In the genomic region with DNA sequence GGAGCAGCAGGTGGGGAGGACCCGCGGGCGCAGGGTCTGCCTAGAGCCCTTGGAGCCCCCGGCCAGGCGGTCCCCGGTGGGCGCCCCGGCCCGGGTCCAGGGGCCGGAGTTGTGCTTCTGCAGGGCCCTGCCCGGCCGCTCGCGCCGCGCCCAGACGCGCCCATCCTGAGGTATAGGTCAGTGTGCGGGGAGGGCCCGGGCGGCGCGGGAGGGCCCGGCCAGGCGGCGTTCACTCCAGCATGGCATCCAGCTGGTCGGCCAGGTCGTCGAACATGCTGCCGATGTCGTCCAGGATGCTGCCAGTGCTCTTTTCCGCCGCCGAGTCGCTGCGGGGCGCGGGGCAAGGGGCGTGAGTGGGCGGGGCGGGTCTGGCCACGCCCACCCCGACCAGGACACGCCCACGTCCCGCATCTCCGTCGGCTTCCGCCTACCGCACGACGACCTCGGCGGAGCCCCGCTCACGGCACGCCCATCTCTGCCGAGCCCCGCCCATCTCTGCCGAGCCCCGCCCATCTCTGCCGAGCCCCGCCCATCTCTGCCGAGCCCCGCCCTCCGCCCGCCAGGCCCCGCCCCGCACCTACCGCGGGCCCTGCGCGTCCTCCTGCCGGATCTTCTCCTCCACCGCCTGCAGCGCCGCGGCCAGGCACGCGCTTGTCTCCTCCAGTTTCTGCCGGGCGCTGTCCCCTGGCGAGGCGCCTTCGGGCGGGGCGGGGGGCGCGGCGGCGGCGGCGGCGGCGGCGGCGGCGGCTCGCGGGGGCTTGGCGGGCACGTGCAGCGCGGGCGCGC, we compare ENCODE assay signal across 10 cellular contexts. TPM values are rescaled to one million over a fixed set of nuclear protein-coding genes. Genes with fewer than 3 reads are reported as not detected.
DNase-seq lines count a peak whose midpoint lies in the region; ATAC-seq, FAIRE-seq and TF ChIP-seq lines count a peak whose summit lies in the region.
"Had no signal": no experiment of that assay in that cellular context is flagged by ENCODE, and none has a peak within 500 bp of the region (broad histone marks: within the 10 kb centered on the region; RNA-seq: fewer than 3 reads in every experiment).

No MANE protein-coding gene starts in this region.

- no peak overlapping the region for H3K9ac ChIP-seq in kidney (ENCODE audit: low read length in 2 of 2)

- TF ChIP-seq CTCF in fibroblast of pulmonary artery (IDR thresholded peaks at IDR 0.05; ENCODE audit: low read length, missing control alignments): no peak
- no peak for TF ChIP-seq CTCF in kidney (IDR thresholded peaks at IDR 0.05; ENCODE audit: borderline replicate concordance, extremely low read depth, insufficient read depth)

- no peak for FAIRE-seq in kidney (lab: Jason Lieb, UNC)

- H3K4me1 ChIP-seq in kidney (ENCODE audit: control insufficient read depth in 1 of 2, insufficient read depth in 1 of 2, low read depth in 1 of 2, low read length in 2 of 2): no peaks in the 10 kb centered on the region

- no peak overlapping the region for H3K4me3 ChIP-seq in fibroblast of pulmonary artery (replicated peaks; ENCODE audit: low read depth, low read length)
- no peak overlapping the region for H3K4me3 ChIP-seq in kidney (ENCODE audit: low read length in 2 of 2)

- H3K36me3 ChIP-seq in kidney (ENCODE audit: control insufficient read depth in 1 of 2, insufficient read depth in 2 of 2, low read length in 2 of 2): peaks cover 12 to 14% of the 10 kb centered on the region in 2 donors

- no peaks in the 10 kb centered on the region for H3K9me3 ChIP-seq in kidney (ENCODE audit: control insufficient read depth in 1 of 2, low read length in 2 of 2)

- DNase-seq in DMS53 (lab: John Stamatoyannopoulos, UW): peak; percentile 14
- no peak for DNase-seq in DMS53 treated with DMSO at 0.1 percent for 48 hours (lab: John Stamatoyannopoulos, UW; ENCODE audit: unreplicated experiment)
- peak in 2 of 3 experiments; percentile 25 to 29 for DNase-seq in activated CD8-positive, alpha-beta memory T cell treated with anti-CD3 and anti-CD28 coated beads for 48 hours (ENCODE audit: low read depth in 2 of 3, low spot score in 2 of 3)
- peak; percentile 32 for DNase-seq in fibroblast of pulmonary artery (ENCODE audit: low read depth)
- DNase-seq in stimulated activated CD8-positive, alpha-beta memory T cell treated with anti-CD3 and anti-CD28 coated beads, Interleukin-15, amount 100 ng/mL, for 24 hours (ENCODE audit: low read depth): peak; percentile 31
- no peak for DNase-seq in kidney
- no peak for DNase-seq in NCI-H774 (lab: John Stamatoyannopoulos, UW)
- DNase-seq: NK-92 treated with Interleukin-12 subunit alpha and Interleukin-12 subunit beta, amount 100 ng/mL, for 24 hours had no signal

- no peak for ATAC-seq in HG02588 (IDR thresholded peaks at IDR 0.05; ENCODE audit: unreplicated experiment)

- intact Hi-C loops in kidney (cut with DNase I): no loop called here

- no peak overlapping the region for H3K27ac ChIP-seq in kidney (ENCODE audit: low read depth in 2 of 2, low read length in 2 of 2)

RNA-seq across cellular contexts. Expression of gene CASKIN1, which starts 17.9 kb away (rescaled TPM):
- total RNA-seq in kidney: 0.66 TPM
- 0.30 TPM for polyA plus RNA-seq in kidney (ENCODE audit: insufficient read depth, low read depth, low replicate concordance)

RNA-seq across cellular contexts. Expression of gene TRAF7, which starts 22.9 kb away (rescaled TPM):
- total RNA-seq in kidney: 66.8 TPM
- 26.1 TPM for polyA plus RNA-seq in kidney (ENCODE audit: insufficient read depth, low read depth, low replicate concordance)

RNA-seq across cellular contexts. Expression of gene MLST8, which starts 26.7 kb away (rescaled TPM):
- total RNA-seq in kidney: 34.0 TPM
- polyA plus RNA-seq in kidney (ENCODE audit: insufficient read depth, low read depth, low replicate concordance): 63.3 TPM

RNA-seq across cellular contexts. Expression of gene RAB26, which starts 30.1 kb away (rescaled TPM):
- total RNA-seq in kidney: 1.5 TPM
- polyA plus RNA-seq in kidney (ENCODE audit: insufficient read depth, low read depth, low replicate concordance): 3.0 TPM
- total RNA-seq: A172 had no signal

RNA-seq across cellular contexts. Expression of gene BRICD5, which starts 32.1 kb away (rescaled TPM):
- 7.2 TPM for total RNA-seq in kidney
- polyA plus RNA-seq in kidney (ENCODE audit: insufficient read depth, low read depth, low replicate concordance): 8.2 TPM

Comparison
In these comparisons a context has a peak if more than half of its experiments do, and no peak if none do; other contexts are left out.
1. DNase-seq: peak in DMS53 (single experiment), activated CD8-positive, alpha-beta memory T cell treated with anti-CD3 and anti-CD28 coated beads for 48 hours (2 of 3), fibroblast of pulmonary artery (single experiment) and stimulated activated CD8-positive, alpha-beta memory T cell treated with anti-CD3 and anti-CD28 coated beads, Interleukin-15, amount 100 ng/mL, for 24 hours (single experiment); none in DMS53 treated with DMSO at 0.1 percent for 48 hours (single experiment), kidney (single experiment) and NCI-H774 (single experiment).